ENCODE assay signal across 8 cellular contexts in genomic region chr7:91265693-91266066, GRCh38. TPM values are rescaled to one million over a fixed set of nuclear protein-coding genes. Genes with fewer than 3 reads are reported as not detected.
DNase-seq lines count a peak whose midpoint lies in the region; ATAC-seq and TF ChIP-seq lines count a peak whose summit lies in the region.

No MANE protein-coding gene starts in this region.

- peak overlapping the region; percentile 6; the same call in 1 of the 3 replicates for H2BK15ac ChIP-seq in IMR-90 (ENCODE audit: low read depth, low read length)

- no peak for ATAC-seq in IMR-90 (ENCODE audit: low read depth)
- ATAC-seq in naive B cell (ENCODE audit: low read depth in 2 of 2) = no peak
- ATAC-seq in GM21786 (IDR thresholded peaks at IDR 0.05; ENCODE audit: unreplicated experiment) = no peak

- H3K4ac ChIP-seq in IMR-90 (ENCODE audit: low read depth, low read length) = peak overlapping the region; percentile 58

- peak overlapping the region; percentile 81 for H2AK5ac ChIP-seq in IMR-90 (ENCODE audit: low read depth, low read length)

- TF ChIP-seq RAD21 in IMR-90 (IDR thresholded peaks at IDR 0.05; ENCODE audit: low read length) = no peak

- peak overlapping the region; percentile 90 for H3K4me2 ChIP-seq in IMR-90 (ENCODE audit: low read depth, low read length)

- DNase-seq in AG04450 (ENCODE audit: low read depth, low spot score) (no peak), IMR-90 (no peak), naive B cell (no peak), occipital lobe (lab: John Stamatoyannopoulos, UW) (no peak), NCI-H2227 treated with DMSO at 0.1 percent for 48 hours (lab: John Stamatoyannopoulos, UW) (no peak), ecto neural progenitor cell (ENCODE audit: low spot score) (no peak)

- H3K36me3 Mint-ChIP-seq in dendritic cell treated with granulocyte-macrophage colony-stimulating factor and Interleukin-4, amounts not matched to agents 40 ng/mL and 50 ng/mL, for 4 days (ENCODE audit: low read depth) = peaks cover 38% of the 10 kb centered on the region
- H3K36me3 Mint-ChIP-seq in naive B cell = no peaks in the 10 kb centered on the region

- H4K91ac ChIP-seq in IMR-90 (ENCODE audit: insufficient read depth, low read depth, low read length) = peak overlapping the region; percentile 34; the same call in 1 of the 2 replicates

- H3K23ac ChIP-seq in IMR-90 (ENCODE audit: low read depth, low read length) = peak overlapping the region; percentile 79

- H4K8ac ChIP-seq in IMR-90 (ENCODE audit: low read depth in 2 of 2, low read length in 2 of 2) = peak overlapping the region; percentile 68 to 87; a peak in 2 of 4 replicates

- peak overlapping the region; percentile 76 for H3K9ac ChIP-seq in IMR-90 (ENCODE audit: low read depth, low read length)

- POLR2A ChIA-PET in AG04450 (lab: Yijun Ruan, JAX) = interaction anchor here (1.2 kb wide), 1 partner anchor 97 kb away, joined by 3 read pairs; no protein-coding TSS in a partner anchor
- POLR2A ChIA-PET in IMR-90 (lab: Charles Lee; ENCODE audit: unreplicated experiment) = no interaction called here

- H3K14ac ChIP-seq in IMR-90 (replicated peaks; ENCODE audit: low read depth, low read length) = no peak overlapping the region

- intact Hi-C loops in IMR-90 (cut with micrococcal nuclease) = loop anchor here (1.0 to 10.0 kb wide), 5 partner anchors 176 to 679 kb away; partner anchors contain the start of genes AKAP9, CDK14 and MTERF1
- intact Hi-C loops in dendritic cell treated with granulocyte-macrophage colony-stimulating factor and Interleukin-4, amounts not matched to agents 40 ng/mL and 50 ng/mL, for 4 days (cut with micrococcal nuclease) = loop anchor here (2.0 to 5.0 kb wide), 2 partner anchors 21 to 62 kb away; no protein-coding TSS in a partner anchor

- TF ChIP-seq POLR2A in IMR-90 (IDR thresholded peaks at IDR 0.05; ENCODE audit: low read depth, low read length) = no peak

- H3K9me1 ChIP-seq in IMR-90 (ENCODE audit: insufficient read depth, low read length) = peaks cover 5% of the 10 kb centered on the region; the same call in 1 of the 2 replicates

- peak overlapping the region; percentile 84 for H2AFZ ChIP-seq in IMR-90 (replicated peaks; ENCODE audit: low read length, poor library complexity)

- H2BK120ac ChIP-seq in IMR-90 (ENCODE audit: low read depth, low read length) = peak overlapping the region; percentile 16; the same call in 1 of the 2 replicates

- peaks cover 4% of the 10 kb centered on the region for H3K4me1 ChIP-seq in IMR-90 (ENCODE audit: control insufficient read depth, insufficient read depth, low read length)

- peaks cover 2% of the 10 kb centered on the region; the same call in 1 of the 2 replicates for H3K9me3 ChIP-seq in AG04450 (ENCODE audit: control insufficient read depth, insufficient read depth, low read length)
- H3K9me3 ChIP-seq in IMR-90 (ENCODE audit: control insufficient read depth, insufficient read depth, low read length) = no peaks in the 10 kb centered on the region

- peak overlapping the region; percentile 12 for H2AK9ac ChIP-seq in IMR-90 (replicated peaks; ENCODE audit: low read depth, low read length, poor library complexity)

- no peaks in the 10 kb centered on the region; the same call in 1 of the 2 replicates for H3K36me3 ChIP-seq in IMR-90 (ENCODE audit: control insufficient read depth, insufficient read depth, low read length)

- H3K27ac ChIP-seq in AG04450 (ENCODE audit: low read depth, low read length) (no peak overlapping the region), IMR-90 (ENCODE audit: insufficient read depth, low read length) (peak overlapping the region; percentile 89)

- 0% methylated on average over 2 of the region's 31 CpGs; no CpG with 5 or more reads in 1 of the 2 experiments for WGBS in IMR-90 (ENCODE audit: extremely low coverage in 2 of 2, insufficient read length in 1 of 2), 2 experiments

- no TSS peak for BruUV-seq in IMR-90 (replicated peaks; lab: Mats Ljungman, UMichigan)

- peak overlapping the region; percentile 93 for H3K4me3 Mint-ChIP-seq in dendritic cell treated with granulocyte-macrophage colony-stimulating factor and Interleukin-4, amounts not matched to agents 40 ng/mL and 50 ng/mL, for 4 days
- peak overlapping the region; percentile 83 to 95 (median 91) for H3K4me3 Mint-ChIP-seq in naive B cell

- H3K4me1 Mint-ChIP-seq in dendritic cell treated with granulocyte-macrophage colony-stimulating factor and Interleukin-4, amounts not matched to agents 40 ng/mL and 50 ng/mL, for 4 days (ENCODE audit: low read depth) = peaks cover 43% of the 10 kb centered on the region
- H3K4me1 Mint-ChIP-seq in naive B cell = peaks cover 13 to 19% (median 17%) of the 10 kb centered on the region in 3 donors

- dilution Hi-C loops in IMR-90 (cut with HindIII; ENCODE audit: low sequenced_read_pairs, unreplicated experiment) = no loop called here

- in situ Hi-C loops in IMR-90 (cut with MboI; ENCODE audit: low sequenced_read_pairs) = loop anchor here (5.0 kb wide), 1 partner anchor 178 kb away; no protein-coding TSS in a partner anchor

- H2BK5ac ChIP-seq in IMR-90 (ENCODE audit: low read depth, low read length, poor library complexity, severe bottlenecking) = peak overlapping the region; percentile 84

- peak overlapping the region; percentile 22; the same call in 1 of the 2 replicates for H3K18ac ChIP-seq in IMR-90 (ENCODE audit: low read depth, low read length)

- H3K27me3 Mint-ChIP-seq in dendritic cell treated with granulocyte-macrophage colony-stimulating factor and Interleukin-4, amounts not matched to agents 40 ng/mL and 50 ng/mL, for 4 days = peaks cover 15% of the 10 kb centered on the region
- peaks cover 35 to 47% (median 43%) of the 10 kb centered on the region in 3 donors for H3K27me3 Mint-ChIP-seq in naive B cell

- H3K9me3 Mint-ChIP-seq in dendritic cell treated with granulocyte-macrophage colony-stimulating factor and Interleukin-4, amounts not matched to agents 40 ng/mL and 50 ng/mL, for 4 days = no peaks in the 10 kb centered on the region
- H3K9me3 Mint-ChIP-seq in naive B cell = no peaks in the 10 kb centered on the region

- CTCF ChIA-PET in AG04450 (lab: Charles Lee) = interaction anchor here (1.0 to 2.2 kb wide), 3 partner anchors 26 to 183 kb away, joined by 3 to 8 read pairs (median 5); no protein-coding TSS in a partner anchor
- CTCF ChIA-PET in IMR-90 (lab: Yijun Ruan, JAX) = no interaction called here

- H3K79me1 ChIP-seq in IMR-90 (ENCODE audit: low read depth in 1 of 2, low read length in 2 of 2) = peaks cover 18 to 29% of the 10 kb centered on the region in 2 experiments

- H3K56ac ChIP-seq in IMR-90 (ENCODE audit: extremely low read depth, insufficient read depth, low read length) = no peak overlapping the region

- peak overlapping the region; percentile 65; the same call in 1 of the 2 replicates for H4K5ac ChIP-seq in IMR-90 (ENCODE audit: low read depth, low read length)

- no peaks in the 10 kb centered on the region; the same call in 1 of the 2 replicates for H4K20me1 ChIP-seq in IMR-90 (ENCODE audit: insufficient read depth, low read length)

- H3K27me3 ChIP-seq in AG04450 (ENCODE audit: control insufficient read depth, insufficient read depth, low read length) = no peaks in the 10 kb centered on the region
- no peaks in the 10 kb centered on the region for H3K27me3 ChIP-seq in IMR-90 (ENCODE audit: control insufficient read depth, insufficient read depth, low read length)

- H3K27ac Mint-ChIP-seq in dendritic cell treated with granulocyte-macrophage colony-stimulating factor and Interleukin-4, amounts not matched to agents 40 ng/mL and 50 ng/mL, for 4 days = peak overlapping the region; percentile 92
- H3K27ac Mint-ChIP-seq in naive B cell = no peak overlapping the region

- TF ChIP-seq CTCF in AG04450 (IDR thresholded peaks at IDR 0.05; ENCODE audit: low read depth, low read length) (no peak), IMR-90 (conservative IDR thresholded peaks at IDR 0.05; ENCODE audit: low read depth, low read length) (no peak)

- H3K4me3 ChIP-seq in AG04450 (ENCODE audit: low read depth, low read length) (peak overlapping the region; percentile 86), IMR-90 (ENCODE audit: insufficient read depth, low read depth, low read length) (peak overlapping the region; percentile 75)

- no peak overlapping the region for H2BK20ac ChIP-seq in IMR-90 (ENCODE audit: low read depth, low read length)

TF ChIP-seq in IMR-90, 13 proteins besides CTCF, POLR2A, EP300 and RAD21 (continues in another document):
- TF ChIP-seq RCOR1 (IDR thresholded peaks at IDR 0.05; ENCODE audit: insufficient replicate concordance, low read length) (no peak), MXI1 (IDR thresholded peaks at IDR 0.05; ENCODE audit: borderline replicate concordance, low read depth, low read length) (no peak), CEBPB (IDR thresholded peaks at IDR 0.05; ENCODE audit: low read depth, low read length) (no peak), SMC3 (IDR thresholded peaks at IDR 0.05; ENCODE audit: low read depth, low read length) (no peak), CHD1 (IDR thresholded peaks at IDR 0.05; ENCODE audit: low read depth, low read length) (no peak), MAZ (IDR thresholded peaks at IDR 0.05; ENCODE audit: borderline replicate concordance, low read depth, low read length) (no peak), BHLHE40 (IDR thresholded peaks at IDR 0.05; ENCODE audit: low read depth, low read length) (no peak), MAFK (IDR thresholded peaks at IDR 0.05; ENCODE audit: low read depth, low read length) (no peak), NFE2L2 (IDR thresholded peaks at IDR 0.05; ENCODE audit: low read depth, low read length) (no peak), FOS (IDR thresholded peaks at IDR 0.05; ENCODE audit: low read depth, low read length) (no peak), RFX5 (IDR thresholded peaks at IDR 0.05; ENCODE audit: low read depth, low read length) (no peak), ELK1 (IDR thresholded peaks at IDR 0.05; ENCODE audit: borderline replicate concordance, low read depth, low read length) (no peak)

RNA-seq across cellular contexts. Expression of gene FZD1, which starts 1.4 kb away (rescaled TPM):
- polyA plus RNA-seq in AG04450 (2011; rRNA removed) (9.6 TPM in 2 replicates), IMR-90 (2012; rRNA removed) (6.5 and 6.8 TPM in 2 replicates), naive B cell (ENCODE audit: low read depth in 6 of 6) (under 1 TPM in 3 of 6 donors, not detected in 3; 0.03 to 0.08 (median 0.04) TPM)
- 10.3 and 11.7 TPM in 2 replicates for polyA minus RNA-seq in AG04450 (2011; rRNA and poly(A)+ RNA removed)
- total RNA-seq in IMR-90 (2012; rRNA removed) (3.6 and 4.4 TPM in 2 replicates), occipital lobe (10.0 TPM)
- 3.0 and 9.1 TPM in 2 replicates for polyA plus RNA-seq in IMR-90 (2012; cell fraction: cytosol; rRNA removed)
- 1.8 and 3.0 TPM in 2 replicates for polyA plus RNA-seq in IMR-90 (2012; cell fraction: nucleus; rRNA removed; ENCODE audit: low replicate concordance)
